In the genomic region with DNA sequence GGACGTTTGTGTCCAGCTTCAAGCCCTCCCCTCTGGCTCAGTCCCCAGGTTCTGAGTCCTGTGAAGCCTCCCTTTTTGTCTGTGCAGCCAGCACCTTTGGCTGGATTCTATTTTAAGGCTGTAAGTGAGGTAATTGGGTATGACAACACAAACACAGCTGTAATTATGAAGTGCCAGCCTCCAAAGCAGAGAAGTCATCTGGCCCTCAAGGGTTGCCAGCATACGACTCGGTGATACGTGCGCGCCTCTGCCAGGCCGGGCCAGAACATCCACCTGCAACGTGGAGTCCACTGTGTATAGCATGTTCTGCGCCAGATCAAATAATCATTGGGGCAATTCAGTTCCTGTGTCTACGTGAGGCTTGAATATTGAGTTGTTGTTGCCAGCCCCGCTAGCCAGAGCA, we compare ENCODE assay signal across 20 cellular contexts. TPM values are rescaled to one million over a fixed set of nuclear protein-coding genes. Genes with fewer than 3 reads are reported as not detected.
A peak's percentile ranks its signal among the peaks of the same experiment; 100 is the strongest.
DNase-seq lines count a peak whose midpoint lies in the region; ATAC-seq and TF ChIP-seq lines count a peak whose summit lies in the region.
"Had no signal": no experiment of that assay in that cellular context is flagged by ENCODE, and none has a peak within 500 bp of the region (broad histone marks: within the 10 kb centered on the region; RNA-seq: fewer than 3 reads in every experiment).

No MANE protein-coding gene starts in this region.

- TF ChIP-seq POLR2A in heart left ventricle (IDR thresholded peaks at IDR 0.05) (no peak), uterus (IDR thresholded peaks at IDR 0.05) (no peak)

- H3K27me3 ChIP-seq in heart left ventricle (no peaks in the 10 kb centered on the region), uterus (no peaks in the 10 kb centered on the region)

- no peak overlapping the region for H3K27ac Mint-ChIP-seq in nephron progenitor cell
- H3K27ac Mint-ChIP-seq: activated CD4-positive, alpha-beta T cell treated with anti-CD3 and anti-CD28 coated beads for 36 hours; IgD-negative memory B cell had no signal

- H3K4me1 Mint-ChIP-seq in nephron progenitor cell: peaks cover 5% of the 10 kb centered on the region
- H3K4me1 Mint-ChIP-seq: activated CD4-positive, alpha-beta T cell treated with anti-CD3 and anti-CD28 coated beads for 36 hours; naive B cell had no signal

- peaks cover 10% of the 10 kb centered on the region for H3K9me3 Mint-ChIP-seq in nephron progenitor cell

- H3K9me3 ChIP-seq in heart left ventricle (no peaks in the 10 kb centered on the region), uterus (no peaks in the 10 kb centered on the region)

- H3K4me3 ChIP-seq in heart left ventricle (no peak overlapping the region), uterus (no peak overlapping the region)
- H3K4me3 ChIP-seq: PC-9, smooth muscle cell had no signal

- intact Hi-C loops in heart left ventricle (cut with DNase I): loop anchor here in 3 of 10 donors (5.0 kb wide), 1 partner anchor 83 kb away; no protein-coding TSS in a partner anchor
- intact Hi-C loops in uterus (cut with DNase I; ENCODE audit: low total_unique reads): no loop called here

- H3K4me3 Mint-ChIP-seq in nephron progenitor cell: no peak overlapping the region
- H3K4me3 Mint-ChIP-seq: activated CD4-positive, alpha-beta T cell treated with anti-CD3 and anti-CD28 coated beads for 36 hours; IgD-negative memory B cell; naive B cell had no signal

- ATAC-seq in heart left ventricle: peak; percentile 71 to 85 (median 82)
- ATAC-seq: activated CD4-positive, alpha-beta T cell treated with anti-CD3 and anti-CD28 coated beads for 36 hours had no signal

- H3K27me3 Mint-ChIP-seq in nephron progenitor cell (ENCODE audit: low read depth, poor library complexity): peaks cover 9% of the 10 kb centered on the region

- peak in 2 of 12 donors; percentile 13 to 25 for TF ChIP-seq CTCF in heart left ventricle (IDR thresholded peaks at IDR 0.05)
- no peak for TF ChIP-seq CTCF in uterus (IDR thresholded peaks at IDR 0.05)
- no peak for TF ChIP-seq CTCF in nephron progenitor cell (IDR thresholded peaks at IDR 0.05)

- H3K36me3 ChIP-seq in heart left ventricle (no peaks in the 10 kb centered on the region), uterus (no peaks in the 10 kb centered on the region)

- DNase-seq in NCI-H146 treated with DMSO at 0.1 percent for 48 hours (lab: John Stamatoyannopoulos, UW; ENCODE audit: unreplicated experiment): peak; percentile 63
- DNase-seq in NCI-H69 (lab: John Stamatoyannopoulos, UW): peak; percentile 94
- peak in 4 of 5 donors; percentile 42 to 73 (median 60) for DNase-seq in heart left ventricle
- DNase-seq in uterus: peak; percentile 69 to 70
- no peak for DNase-seq in MV-4-11 (lab: John Stamatoyannopoulos, UW)
- no peak for DNase-seq in nephron progenitor cell
- DNase-seq in islet precursor cell: no peak
- DNase-seq: activated CD4-positive, alpha-beta T cell treated with anti-CD3 and anti-CD28 coated beads for 36 hours; activated effector memory CD4-positive, alpha-beta T cell treated with anti-CD3 and anti-CD28 coated beads, Interleukin-2, amount 50 U/mL, for 16 hours; amygdala; foreskin melanocyte; mammary epithelial cell; naive B cell; PC-9 had no signal

- H3K27ac ChIP-seq in heart left ventricle: peak overlapping the region in 9 of 12 donors; percentile 1 to 60 (median 41)
- peak overlapping the region; percentile 41 to 79 for H3K27ac ChIP-seq in uterus
- H3K27ac ChIP-seq: parathyroid adenoma, PC-9 had no signal

- H3K4me1 ChIP-seq in heart left ventricle (peaks cover 0 to 36% (median 8%) of the 10 kb centered on the region in 12 donors), uterus (no peaks in the 10 kb centered on the region)
- H3K4me1 ChIP-seq: parathyroid adenoma had no signal

- H3K36me3 Mint-ChIP-seq in nephron progenitor cell (ENCODE audit: low read depth): no peaks in the 10 kb centered on the region
- H3K36me3 Mint-ChIP-seq: naive B cell had no signal

- 53 to 69% (median 64%) methylated on average over 11 of the region's 11 CpGs for WGBS in heart left ventricle, 4 donors

RNA-seq across cellular contexts. Expression of gene FAM180A, which starts 6.7 kb away (rescaled TPM):
- total RNA-seq in heart left ventricle (10 to 100 TPM in 8 of 9 donors, 1 to 10 TPM in 1; 7.9 to 63.5 (median 30.3) TPM), uterus (10 to 100 TPM in 1 of 4 donors, 1 to 10 TPM in 1, under 1 TPM in 1, not detected in 1; 0.51 to 12.6 (median 6.3) TPM)
- 10 to 100 TPM; 12.4 to 16.7 TPM for polyA plus RNA-seq in heart left ventricle
- total RNA-seq: activated CD4-positive, alpha-beta T cell treated with anti-CD3 and anti-CD28 coated beads for 36 hours; cerebellum; mammary epithelial cell; NCI-H460; PC-9; smooth muscle cell; temporal lobe had no signal
- polyA plus RNA-seq: IgD-negative memory B cell, mammary epithelial cell had no signal

RNA-seq across cellular contexts. Expression of gene SLC13A4, which starts 27.4 kb away (rescaled TPM):
- 1 to 10 TPM in 2 of 9 donors, under 1 TPM in 6, not detected in 1; 0.09 to 1.5 (median 0.46) TPM for total RNA-seq in heart left ventricle
- polyA plus RNA-seq in heart left ventricle: under 1 TPM; 0.08 to 0.91 TPM
- total RNA-seq in uterus: under 1 TPM in 1 of 4 donors, not detected in 3; 0.26 TPM
- total RNA-seq: activated CD4-positive, alpha-beta T cell treated with anti-CD3 and anti-CD28 coated beads for 36 hours; mammary epithelial cell; NCI-H460; PC-9; smooth muscle cell had no signal

Comparison
In these comparisons a context has a peak if more than half of its experiments do, and no peak if none do; other contexts are left out.
1. DNase-seq: peak in NCI-H146 treated with DMSO at 0.1 percent for 48 hours (single experiment), NCI-H69 (single experiment), heart left ventricle (4 of 5) and uterus (2 of 2); none in MV-4-11 (single experiment), nephron progenitor cell (single experiment) and islet precursor cell (single experiment).